23 cellular contexts compared by ENCODE assay signal in genomic region chr20:41183831-41184230, GRCh38.
"Had no signal": no experiment of that assay in that cellular context is flagged by ENCODE, and none has a peak within 500 bp of the region (broad histone marks: within the 10 kb centered on the region; RNA-seq: fewer than 3 reads in every experiment).

No MANE protein-coding gene starts in this region.

- H3K27ac Mint-ChIP-seq: activated naive CD4-positive, alpha-beta T cell treated with anti-CD3 and anti-CD28 coated beads, Interleukin-2, amount 10 ng/mL, durations not matched to agents 7 days and 5 days; memory B cell; T-helper 2 cell treated with Interferon-gamma antibody and Interleukin-4, amounts not matched to agents 5 μg/mL and 100 μg/mL, for 36 hours had no signal

- H3K27ac ChIP-seq: esophagus muscularis mucosa, sigmoid colon, SK-N-MC, tibial artery, VCaP had no signal

- H3K4me3 Mint-ChIP-seq: activated naive CD4-positive, alpha-beta T cell treated with anti-CD3 and anti-CD28 coated beads, Interleukin-2, amount 10 ng/mL, durations not matched to agents 7 days and 5 days; brain; effector memory CD8-positive, alpha-beta T cell; memory B cell; neural crest cell; T-helper 2 cell treated with Interferon-gamma antibody and Interleukin-4, amounts not matched to agents 5 μg/mL and 100 μg/mL, for 36 hours had no signal

- H3K9me3 Mint-ChIP-seq: activated naive CD4-positive, alpha-beta T cell treated with anti-CD3 and anti-CD28 coated beads, Interleukin-2, amount 10 ng/mL, durations not matched to agents 7 days and 5 days; effector memory CD8-positive, alpha-beta T cell; T-helper 2 cell treated with Interferon-gamma antibody and Interleukin-4, amounts not matched to agents 5 μg/mL and 100 μg/mL, for 36 hours had no signal

- H3K9me3 ChIP-seq: esophagus muscularis mucosa, sigmoid colon had no signal

- H3K27me3 ChIP-seq: esophagus muscularis mucosa, sigmoid colon, tibial artery had no signal

- ATAC-seq: effector memory CD8-positive, alpha-beta T cell; left colon had no signal

- H3K4me3 ChIP-seq: esophagus muscularis mucosa, sigmoid colon, SK-N-MC, tibial artery had no signal

- FAIRE-seq: colon, frontal cortex, islet of Langerhans had no signal

- DNase-seq: activated CD4-positive, CD25-positive, alpha-beta regulatory T cell treated with anti-CD3 and anti-CD28 coated beads, Interleukin-2, amount 50 U/mL, for 72 hours; activated effector memory CD4-positive, alpha-beta T cell treated with anti-CD3 and anti-CD28 coated beads, Interleukin-2, amount 50 U/mL, for 16 hours; aorta; effector memory CD8-positive, alpha-beta T cell; glutamatergic neuron; hypothalamus; left colon; occipital lobe; sigmoid colon; stimulated activated CD4-positive, alpha-beta T cell treated with anti-CD3 and anti-CD28 coated beads, Interleukin-4, amount 100 ng/mL, for 1 hour; stimulated activated naive CD4-positive, alpha-beta T cell treated with Interleukin-2 at 50 U/mL for 16 hours had no signal

- H3K27me3 Mint-ChIP-seq: activated naive CD4-positive, alpha-beta T cell treated with anti-CD3 and anti-CD28 coated beads, Interleukin-2, amount 10 ng/mL, durations not matched to agents 7 days and 5 days; brain; effector memory CD8-positive, alpha-beta T cell; memory B cell had no signal

- H3K4me1 Mint-ChIP-seq: memory B cell had no signal
